In the genomic region with DNA sequence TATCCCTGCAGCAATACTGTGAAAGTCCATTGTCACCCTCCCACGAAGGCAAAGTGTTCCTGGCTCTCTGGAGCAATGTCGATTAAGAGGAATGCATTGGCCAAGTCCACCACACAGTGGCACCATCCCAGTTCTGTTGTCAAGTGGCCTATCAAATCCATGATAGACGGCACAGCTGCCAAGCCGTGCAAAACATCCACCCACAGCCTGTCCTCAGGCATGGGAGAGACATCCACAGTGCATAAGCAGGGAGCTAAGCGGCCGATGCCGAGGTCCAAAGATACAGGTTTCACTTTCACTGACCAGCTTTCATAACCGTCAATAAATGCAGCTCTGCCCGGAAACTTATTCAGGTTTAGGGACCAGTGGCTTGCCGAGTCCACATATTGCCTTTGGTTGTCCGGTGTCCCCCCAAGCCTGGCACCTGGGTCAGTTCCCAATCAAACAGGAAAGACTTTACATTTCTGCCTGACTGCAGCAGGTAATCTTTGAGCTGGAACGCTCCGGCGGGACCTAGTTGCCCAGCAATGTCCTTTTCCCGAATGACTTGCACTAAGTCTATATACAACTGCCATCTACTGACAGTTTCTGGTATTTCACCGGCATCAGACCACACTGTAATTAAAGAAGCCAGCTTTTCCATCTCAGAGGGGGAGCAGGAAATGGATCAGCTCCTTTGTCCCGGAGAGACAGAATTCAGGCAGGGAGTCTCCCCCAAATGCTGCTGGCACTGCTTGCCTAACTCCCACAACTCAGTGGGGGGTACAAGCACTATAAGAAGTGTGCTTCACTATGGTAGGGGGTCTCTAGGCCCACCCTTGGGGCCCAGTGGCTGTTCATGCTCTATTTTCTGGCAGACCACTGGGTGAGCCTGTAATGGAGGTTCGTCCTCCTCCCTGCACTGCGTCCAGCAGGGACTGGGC, we compare ENCODE assay signal across 8 cellular contexts. TPM values are rescaled to one million over a fixed set of nuclear protein-coding genes. Genes with fewer than 3 reads are reported as not detected.
DNase-seq lines count a peak whose midpoint lies in the region; ATAC-seq, FAIRE-seq and TF ChIP-seq lines count a peak whose summit lies in the region.

No MANE protein-coding gene starts in this region.

- H3K36me3 ChIP-seq in HUES48 (ENCODE audit: control insufficient read depth, insufficient read depth, low read length), result peaks cover 9% of the 10 kb centered on the region; the same call in 1 of the 2 replicates

- peak overlapping the region; percentile 86 for H3K4me3 ChIP-seq in AG10803 (ENCODE audit: low read length)
- peak overlapping the region; percentile 53 for H3K4me3 ChIP-seq in HUES48 (ENCODE audit: low read depth, low read length)

- peak overlapping the region; percentile 85 for H3K4me3 Mint-ChIP-seq in activated CD8-positive, alpha-beta memory T cell treated with anti-CD3 and anti-CD28 coated beads, Interleukin-2, amount 10 ng/mL, durations not matched to agents 7 days and 5 days
- H3K4me3 Mint-ChIP-seq in memory B cell, result peak overlapping the region; percentile 93

- H3K27me3 ChIP-seq in HUES48 (ENCODE audit: control insufficient read depth, insufficient read depth, low read length), result no peaks in the 10 kb centered on the region

- H3K27me3 Mint-ChIP-seq in activated CD8-positive, alpha-beta memory T cell treated with anti-CD3 and anti-CD28 coated beads, Interleukin-2, amount 10 ng/mL, durations not matched to agents 7 days and 5 days, result no peaks in the 10 kb centered on the region
- H3K27me3 Mint-ChIP-seq in memory B cell, result no peaks in the 10 kb centered on the region

- H3K9me3 ChIP-seq in HUES48 (ENCODE audit: control insufficient read depth, insufficient read depth, low read length), result no peaks in the 10 kb centered on the region

- H3K4me1 Mint-ChIP-seq in activated CD8-positive, alpha-beta memory T cell treated with anti-CD3 and anti-CD28 coated beads, Interleukin-2, amount 10 ng/mL, durations not matched to agents 7 days and 5 days, result peaks cover 23% of the 10 kb centered on the region
- peaks cover 13% of the 10 kb centered on the region for H3K4me1 Mint-ChIP-seq in memory B cell

- FAIRE-seq in endometrium (lab: Jason Lieb, UNC), result peak; percentile 26

- H3K9me3 Mint-ChIP-seq in activated CD8-positive, alpha-beta memory T cell treated with anti-CD3 and anti-CD28 coated beads, Interleukin-2, amount 10 ng/mL, durations not matched to agents 7 days and 5 days (ENCODE audit: low read depth), result no peaks in the 10 kb centered on the region
- no peaks in the 10 kb centered on the region for H3K9me3 Mint-ChIP-seq in memory B cell

- DNase-seq in AG10803 (ENCODE audit: low read depth) (peak; percentile 87), NOMO-1 (lab: John Stamatoyannopoulos, UW; ENCODE audit: unreplicated experiment in 2 of 2) (peak; percentile 64 to 83), memory B cell (ENCODE audit: low spot score in 2 of 2) (peak; percentile 54 to 64)
- peak; percentile 77 for DNase-seq in activated CD8-positive, alpha-beta memory T cell treated with anti-CD3 and anti-CD28 coated beads, Interleukin-2, amount 10 ng/mL, durations not matched to agents 7 days and 5 days
- DNase-seq in stimulated activated CD8-positive, alpha-beta memory T cell treated with anti-CD3 and anti-CD28 coated beads, Interleukin-15, amount 100 ng/mL, for 48 hours (ENCODE audit: low read depth in 2 of 2), result peak; percentile 16 to 19

- peak; percentile 85 for TF ChIP-seq CTCF in AG10803 (conservative IDR thresholded peaks at IDR 0.05; ENCODE audit: low read length)

- H3K4me1 ChIP-seq in HUES48 (ENCODE audit: control insufficient read depth, insufficient read depth, low read length), result peaks cover 17% of the 10 kb centered on the region

- CTCF ChIA-PET in activated CD8-positive, alpha-beta memory T cell treated with anti-CD3 and anti-CD28 coated beads, Interleukin-2, amount 10 ng/mL, durations not matched to agents 7 days and 5 days (lab: Charles Lee), result interaction anchor here (0.6 to 3.7 kb wide), 40 partner anchors 8 to 1209 kb away, joined by 3 to 18 read pairs (median 4); a partner anchor contains a TSS

- peak overlapping the region; percentile 71 for H3K27ac ChIP-seq in HUES48 (ENCODE audit: low read depth, low read length)

- H3K27ac Mint-ChIP-seq in activated CD8-positive, alpha-beta memory T cell treated with anti-CD3 and anti-CD28 coated beads, Interleukin-2, amount 10 ng/mL, durations not matched to agents 7 days and 5 days, result peak overlapping the region; percentile 85
- H3K27ac Mint-ChIP-seq in memory B cell, result peak overlapping the region; percentile 64

- peaks cover 6% of the 10 kb centered on the region for H3K36me3 Mint-ChIP-seq in activated CD8-positive, alpha-beta memory T cell treated with anti-CD3 and anti-CD28 coated beads, Interleukin-2, amount 10 ng/mL, durations not matched to agents 7 days and 5 days
- peaks cover 9% of the 10 kb centered on the region for H3K36me3 Mint-ChIP-seq in memory B cell

- ATAC-seq in GM19025 (IDR thresholded peaks at IDR 0.05; ENCODE audit: low read depth, unreplicated experiment) (peak; percentile 63), memory B cell (ENCODE audit: low read depth) (peak; percentile 79)
- ATAC-seq in activated CD8-positive, alpha-beta memory T cell treated with anti-CD3 and anti-CD28 coated beads, Interleukin-2, amount 10 ng/mL, durations not matched to agents 7 days and 5 days, result peak; percentile 86

- peak overlapping the region; percentile 71 for H3K9ac ChIP-seq in HUES48 (ENCODE audit: low read depth, low read length)

RNA-seq across cellular contexts. Expression of a gene that starts 6.3 kb away (rescaled TPM):
- total RNA-seq in activated CD8-positive, alpha-beta memory T cell treated with anti-CD3 and anti-CD28 coated beads, Interleukin-2, amount 10 ng/mL, durations not matched to agents 7 days and 5 days, result 1 to 10 TPM; 4.1 to 5.5 TPM

RNA-seq across cellular contexts. Expression of a gene that starts 20.1 kb away (rescaled TPM):
- 1 to 10 TPM; 1.0 to 1.7 TPM for total RNA-seq in activated CD8-positive, alpha-beta memory T cell treated with anti-CD3 and anti-CD28 coated beads, Interleukin-2, amount 10 ng/mL, durations not matched to agents 7 days and 5 days

RNA-seq across cellular contexts. Expression of a gene that starts 43.5 kb away (rescaled TPM):
- total RNA-seq in activated CD8-positive, alpha-beta memory T cell treated with anti-CD3 and anti-CD28 coated beads, Interleukin-2, amount 10 ng/mL, durations not matched to agents 7 days and 5 days, result 1 to 10 TPM; 7.1 to 7.9 TPM

Comparison
In these comparisons a context has a peak if more than half of its experiments do, and no peak if none do; other contexts are left out.
1. Peak in every context shown above with its lines: DNase-seq, ATAC-seq, H3K4me3 ChIP-seq and H3K27ac ChIP-seq.
2. DNase-seq: peak in every context shown above with its lines; median percentile 87 in AG10803; 77 in activated CD8-positive, alpha-beta memory T cell treated with anti-CD3 and anti-CD28 coated beads, Interleukin-2, amount 10 ng/mL, durations not matched to agents 7 days and 5 days; 74 in NOMO-1; 59 in memory B cell; 18 in stimulated activated CD8-positive, alpha-beta memory T cell treated with anti-CD3 and anti-CD28 coated beads, Interleukin-15, amount 100 ng/mL, for 48 hours.